ENCODE assay signal across 8 cellular contexts in genomic region chr2:232420463-232421188, GRCh38. TPM values are rescaled to one million over a fixed set of nuclear protein-coding genes. Genes with fewer than 3 reads are reported as not detected.
DNase-seq lines count a peak whose midpoint lies in the region; ATAC-seq and TF ChIP-seq lines count a peak whose summit lies in the region.

No MANE protein-coding gene starts in this region.

- H3K4me3 Mint-ChIP-seq in naive thymus-derived CD8-positive, alpha-beta T cell: peak overlapping the region in 9 of 10 donors; percentile 36 to 78 (median 56)

- TF ChIP-seq CTCF in DOHH2 (IDR thresholded peaks at IDR 0.05; ENCODE audit: low read depth, low read length, poor library complexity, severe bottlenecking) (no peak), coronary artery (IDR thresholded peaks at IDR 0.05) (no peak), omental fat pad (IDR thresholded peaks at IDR 0.05) (no peak)

- no peaks in the 10 kb centered on the region for H3F3A ChIP-seq in DOHH2 (ENCODE audit: control insufficient read depth, insufficient read depth)

- peaks cover 17% of the 10 kb centered on the region for H3K4me1 ChIP-seq in DOHH2 (ENCODE audit: control insufficient read depth, low read length)

- peaks cover 6% of the 10 kb centered on the region for H3K27me3 ChIP-seq in DOHH2 (ENCODE audit: control insufficient read depth, low read length)

- peaks cover 0 to 15% (median 0%) of the 10 kb centered on the region in 9 donors for H3K9me3 Mint-ChIP-seq in naive thymus-derived CD8-positive, alpha-beta T cell

- H3K36me3 Mint-ChIP-seq in naive thymus-derived CD8-positive, alpha-beta T cell: peaks cover 0 to 16% (median 0%) of the 10 kb centered on the region in 3 donors

- H3K27ac Mint-ChIP-seq in naive thymus-derived CD8-positive, alpha-beta T cell: no peak overlapping the region

- POLR2A ChIA-PET in naive thymus-derived CD8-positive, alpha-beta T cell (lab: Charles Lee): no interaction called here

- H3K9me3 ChIP-seq in DOHH2 (ENCODE audit: control insufficient read depth, insufficient read depth, low read length): no peaks in the 10 kb centered on the region

- H3K79me2 ChIP-seq in DOHH2 (ENCODE audit: control insufficient read depth, low read length): no peaks in the 10 kb centered on the region

- peak; percentile 85 to 91 for ATAC-seq in naive thymus-derived CD8-positive, alpha-beta T cell
- ATAC-seq in omental fat pad (ENCODE audit: low FRiP score): no peak

- DNase-seq in NCI-H2171 (lab: John Stamatoyannopoulos, UW) (peak; percentile 32), coronary artery (ENCODE audit: low spot score) (no peak), A172 (ENCODE audit: low spot score) (no peak), NCI-H187 treated with DMSO at 0.1 percent for 48 hours (lab: John Stamatoyannopoulos, UW) (no peak), GM19240 (ENCODE audit: insufficient read length, low spot score) (no peak), omental fat pad (ENCODE audit: low spot score) (no peak)
- peak in 7 of 10 donors; percentile 14 to 46 (median 28) for DNase-seq in naive thymus-derived CD8-positive, alpha-beta T cell

- no peak overlapping the region for H3K27ac ChIP-seq in DOHH2 (ENCODE audit: low read depth, low read length)
- H3K27ac ChIP-seq in coronary artery: no peak overlapping the region

- H3K4me1 Mint-ChIP-seq in naive thymus-derived CD8-positive, alpha-beta T cell: peaks cover 6 to 21% (median 17%) of the 10 kb centered on the region in 4 donors

- peaks cover 19 to 49% (median 25%) of the 10 kb centered on the region in 5 donors for H3K27me3 Mint-ChIP-seq in naive thymus-derived CD8-positive, alpha-beta T cell

- H4K20me1 ChIP-seq in DOHH2 (ENCODE audit: control insufficient read depth, insufficient read depth, low read depth, low read length): no peaks in the 10 kb centered on the region

- H3K36me3 ChIP-seq in DOHH2 (ENCODE audit: control insufficient read depth, low read length): no peaks in the 10 kb centered on the region

- H3K9me2 ChIP-seq in DOHH2 (replicated peaks; ENCODE audit: control insufficient read depth, low read length): no peaks in the 10 kb centered on the region

- H3K4me2 ChIP-seq in DOHH2 (ENCODE audit: low read length): peak overlapping the region; percentile 47

- peak overlapping the region; percentile 30; the same call in 1 of the 2 replicates for H3K4me3 ChIP-seq in DOHH2 (ENCODE audit: low read length)
- H3K4me3 ChIP-seq in coronary artery: peak overlapping the region; percentile 41

RNA-seq across cellular contexts. Expression of gene ALPG, which starts 14.0 kb away (rescaled TPM):
- total RNA-seq in naive thymus-derived CD8-positive, alpha-beta T cell: not detected
- not detected for polyA plus RNA-seq in naive thymus-derived CD8-positive, alpha-beta T cell
- 0.12 TPM in 1 of 2 replicates, not detected in the other for total RNA-seq in A172 (2014; rRNA removed; shearing (Covaris generic))
- total RNA-seq in omental fat pad: not detected

RNA-seq across cellular contexts. Expression of gene ALPI, which starts 35.3 kb away (rescaled TPM):
- not detected for total RNA-seq in naive thymus-derived CD8-positive, alpha-beta T cell
- polyA plus RNA-seq in naive thymus-derived CD8-positive, alpha-beta T cell: not detected
- total RNA-seq in A172 (2014; rRNA removed; shearing (Covaris generic)): not detected in 2 replicates
- not detected for total RNA-seq in omental fat pad

RNA-seq across cellular contexts. Expression of gene ALPP, which starts 42.1 kb away (rescaled TPM):
- not detected for total RNA-seq in naive thymus-derived CD8-positive, alpha-beta T cell
- not detected for polyA plus RNA-seq in naive thymus-derived CD8-positive, alpha-beta T cell
- 0.84 and 2.1 TPM in 2 replicates for total RNA-seq in A172 (2014; rRNA removed; shearing (Covaris generic))
- total RNA-seq in omental fat pad: not detected

Comparison
In these comparisons a context has a peak if more than half of its experiments do, and no peak if none do; other contexts are left out.
1. DNase-seq: peak in NCI-H2171 (single experiment) and naive thymus-derived CD8-positive, alpha-beta T cell (7 of 10); none in coronary artery (single experiment), A172 (single experiment), NCI-H187 treated with DMSO at 0.1 percent for 48 hours (single experiment), GM19240 (single experiment) and omental fat pad (single experiment).